Comparison of ENCODE assay signal across 1 cellular context in genomic region chr17:80997471-80998387, GRCh38.
TF ChIP-seq lines count a peak whose summit lies in the region.

No MANE protein-coding gene starts in this region.

TF ChIP-seq in IMR-90, 13 proteins besides CTCF, POLR2A, EP300 and RAD21:
- 0 out of 2 replicates have a peak, but pooled peaks have one; percentile 6 for TF ChIP-seq FOS (IDR thresholded peaks at IDR 0.05; ENCODE audit: low read depth, low read length)
- TF ChIP-seq RFX5 (IDR thresholded peaks at IDR 0.05; ENCODE audit: low read depth, low read length): no peak
